Comparison of ENCODE assay signal across 13 cellular contexts in the genomic region with DNA sequence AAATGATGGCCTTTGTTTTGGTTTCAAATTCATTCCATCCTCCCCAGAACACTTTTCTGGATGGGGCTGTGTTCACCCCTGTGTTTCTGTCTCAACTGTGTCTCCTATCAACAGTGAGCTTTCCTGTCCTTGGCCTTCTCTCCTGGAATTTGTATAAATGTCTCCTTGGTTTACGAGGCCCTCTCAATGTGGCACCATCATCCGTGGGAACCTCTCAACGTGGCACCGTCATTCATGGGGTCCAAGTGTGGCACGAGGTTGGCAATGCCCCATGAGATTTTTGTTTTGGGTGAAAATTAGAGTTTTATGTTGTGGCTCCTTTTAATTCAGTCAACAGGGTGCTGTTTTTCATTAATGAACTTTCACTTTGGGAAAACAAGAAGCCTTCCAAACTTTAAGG.
"Had no signal": no experiment of that assay in that cellular context is flagged by ENCODE, and none has a peak within 500 bp of the region (broad histone marks: within the 10 kb centered on the region; RNA-seq: fewer than 3 reads in every experiment).

No MANE protein-coding gene starts in this region.

- DNase-seq: dermis blood vessel endothelial cell; effector CD4-positive, alpha-beta T cell; effector memory CD4-positive, alpha-beta T cell; foreskin keratinocyte; heart left ventricle; hippocampal formation; left cardiac atrium; left ventricle myocardium superior; lower lobe of right lung; mesenchymal stem cell; midbrain had no signal

- ATAC-seq: foreskin keratinocyte, gastroesophageal sphincter, heart left ventricle, left cardiac atrium, left lung, left ventricle myocardium superior, lower lobe of right lung had no signal
